20 cellular contexts compared by ENCODE assay signal in the genomic region with DNA sequence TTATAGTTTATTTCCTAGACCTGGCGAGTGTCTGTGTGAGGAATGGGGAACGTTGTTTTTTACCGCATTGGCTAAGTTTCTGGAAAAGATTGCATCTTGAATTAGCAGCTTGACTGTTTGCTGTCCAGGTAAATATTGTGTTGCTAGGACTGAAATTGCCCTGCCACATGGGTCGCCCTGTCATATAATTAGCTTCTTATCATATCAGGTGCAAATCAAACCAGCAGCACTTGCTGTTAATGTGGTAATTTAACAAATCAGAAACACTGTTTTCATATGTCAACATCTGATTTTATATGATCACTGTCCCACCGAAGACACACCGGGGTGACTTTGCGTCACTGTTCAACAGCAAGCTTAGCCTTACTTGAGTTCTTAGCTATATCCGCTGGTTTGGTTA.
DNase-seq lines count a peak whose midpoint lies in the region; ATAC-seq and TF ChIP-seq lines count a peak whose summit lies in the region.
"Had no signal": no experiment of that assay in that cellular context is flagged by ENCODE, and none has a peak within 500 bp of the region (broad histone marks: within the 10 kb centered on the region; RNA-seq: fewer than 3 reads in every experiment).

No MANE protein-coding gene starts in this region.

- peaks cover 32% of the 10 kb centered on the region for H3K36me3 Mint-ChIP-seq in T-cell
- H3K36me3 Mint-ChIP-seq in naive thymus-derived CD8-positive, alpha-beta T cell, result peaks cover 2 to 24% (median 4%) of the 10 kb centered on the region in 3 donors

- H3K4me3 Mint-ChIP-seq in T-cell, result no peak overlapping the region
- H3K4me3 Mint-ChIP-seq in naive thymus-derived CD8-positive, alpha-beta T cell, result no peak overlapping the region

- H3K27ac Mint-ChIP-seq in T-cell, result no peak overlapping the region
- no peak overlapping the region for H3K27ac Mint-ChIP-seq in naive thymus-derived CD8-positive, alpha-beta T cell

- 47 to 60% methylated on average over 8 of the region's 8 CpGs for WGBS in heart right ventricle, 2 donors

- TF ChIP-seq CTCF in heart right ventricle (IDR thresholded peaks at IDR 0.05), result no peak
- TF ChIP-seq CTCF in Peyer's patch (IDR thresholded peaks at IDR 0.05), result no peak

- no peaks in the 10 kb centered on the region for H3K9me3 Mint-ChIP-seq in T-cell
- peaks cover 0 to under 1% (median 0%) of the 10 kb centered on the region in 9 donors for H3K9me3 Mint-ChIP-seq in naive thymus-derived CD8-positive, alpha-beta T cell

- TF ChIP-seq POLR2A in Peyer's patch (IDR thresholded peaks at IDR 0.05), result no peak

- peaks cover 0 to 45% (median 7%) of the 10 kb centered on the region in 9 donors for H3K4me1 ChIP-seq in heart right ventricle
- H3K4me1 ChIP-seq in Peyer's patch, result peaks cover 0 to 11% (median 5%) of the 10 kb centered on the region in 4 donors

- intact Hi-C loops in heart right ventricle (cut with DNase I) (no loop called here), cardiac septum (cut with DNase I) (no loop called here), left colon (cut with DNase I, micrococcal nuclease) (no loop called here)

- peak in 3 of 8 donors; percentile 30 to 46 (median 38) for ATAC-seq in heart right ventricle
- peak; percentile 43 for ATAC-seq in left colon
- no peak for ATAC-seq in T-cell (replicated peaks in 1 of 4)
- ATAC-seq in GM21515 (IDR thresholded peaks at IDR 0.05; ENCODE audit: unreplicated experiment), result no peak
- no peak for ATAC-seq in naive thymus-derived CD8-positive, alpha-beta T cell
- ATAC-seq: A549, GM12878 had no signal

- H3K27ac ChIP-seq in heart right ventricle (peak overlapping the region in 9 of 10 donors; percentile 11 to 85 (median 64)), Peyer's patch (peak overlapping the region in 2 of 4 donors; percentile 55 to 83)
- H3K27ac ChIP-seq: A549, GM23248 had no signal

- H3K4me3 ChIP-seq in heart right ventricle, result no peak overlapping the region
- H3K4me3 ChIP-seq in Peyer's patch, result no peak overlapping the region
- H3K4me3 ChIP-seq: A549, GM12878, GM23248 had no signal

- CTCF ChIA-PET in T-cell (lab: Charles Lee), result interaction anchor here in 1 of 2 donors (1.0 kb wide), 1 partner anchor 23 kb away, joined by 3 read pairs; no protein-coding TSS in a partner anchor

- peaks cover 48 to 67% (median 60%) of the 10 kb centered on the region in 3 donors for H3K4me1 Mint-ChIP-seq in T-cell
- peaks cover 22 to 68% (median 44%) of the 10 kb centered on the region in 4 donors for H3K4me1 Mint-ChIP-seq in naive thymus-derived CD8-positive, alpha-beta T cell

- no peaks in the 10 kb centered on the region for H3K27me3 ChIP-seq in heart right ventricle
- no peaks in the 10 kb centered on the region for H3K27me3 ChIP-seq in Peyer's patch

- POLR2A ChIA-PET in T-cell (lab: Charles Lee), result no interaction called here
- POLR2A ChIA-PET in naive thymus-derived CD8-positive, alpha-beta T cell (lab: Charles Lee), result no interaction called here

- no peaks in the 10 kb centered on the region for H3K27me3 Mint-ChIP-seq in T-cell
- H3K27me3 Mint-ChIP-seq in naive thymus-derived CD8-positive, alpha-beta T cell, result no peaks in the 10 kb centered on the region

- no peak for DNase-seq in heart right ventricle
- no peak for DNase-seq in cardiac septum (ENCODE audit: low spot score)
- DNase-seq in Peyer's patch, result peak in 2 of 3 donors; percentile 69 to 73
- no peak for DNase-seq in left colon
- DNase-seq in central memory CD4-positive, alpha-beta T cell, result no peak
- DNase-seq in T-cell, result no peak
- DNase-seq in naive thymus-derived CD8-positive, alpha-beta T cell, result no peak
- DNase-seq: C1 segment of cervical spinal cord, DND-41, GDM1, GM23248, HCEC 1CT, MV-4-11, NCI-H1436, NCI-H2107, NCI-H2227 treated with DMSO at 0.1 percent for 48 hours, NCI-H524 had no signal

- no peaks in the 10 kb centered on the region for H3K9me3 ChIP-seq in heart right ventricle
- H3K9me3 ChIP-seq in Peyer's patch, result no peaks in the 10 kb centered on the region
- H3K9me3 ChIP-seq: A549 had no signal

- no peaks in the 10 kb centered on the region for H3K36me3 ChIP-seq in heart right ventricle
- H3K36me3 ChIP-seq in Peyer's patch, result no peaks in the 10 kb centered on the region

Comparison
In these comparisons a context has a peak if more than half of its experiments do, and no peak if none do; other contexts are left out.
1. DNase-seq: peak in Peyer's patch (2 of 3); none in heart right ventricle (0 of 2), cardiac septum (single experiment), left colon (0 of 2), central memory CD4-positive, alpha-beta T cell (single experiment), T-cell (0 of 34) and naive thymus-derived CD8-positive, alpha-beta T cell (0 of 10).